ENCODE assay signal across 1 cellular context in genomic region chr3:14857506-14857905, GRCh38.
TF ChIP-seq lines count a peak whose summit lies in the region.

No MANE protein-coding gene starts in this region.

TF ChIP-seq in GM23338, 12 proteins besides CTCF, POLR2A, EP300 and RAD21 (continued from another document):
- no peak for TF ChIP-seq ZNF462 (CRISPR knock-in tag; IDR thresholded peaks at IDR 0.05)
- TF ChIP-seq NANOG (IDR thresholded peaks at IDR 0.05; ENCODE audit: borderline replicate concordance) = no peak
- TF ChIP-seq REST (IDR thresholded peaks at IDR 0.05; ENCODE audit: unreplicated experiment) = no peak
- no peak for TF ChIP-seq CREB1 (CRISPR knock-in tag; IDR thresholded peaks at IDR 0.05; ENCODE audit: low read depth)
- no peak for TF ChIP-seq ETS1 (IDR thresholded peaks at IDR 0.05)
- no peak for TF ChIP-seq ZNF114 (CRISPR knock-in tag; IDR thresholded peaks at IDR 0.05)
- no peak for TF ChIP-seq EZH2phosphoT487 (IDR thresholded peaks at IDR 0.05; ENCODE audit: unreplicated experiment)
